In genomic region chr1:85279463-85280080, GRCh38 we compare ENCODE assay signal across 1 cellular context.
TF ChIP-seq lines count a peak whose summit lies in the region.

No MANE protein-coding gene starts in this region.

TF ChIP-seq in endothelial cell of umbilical vein, 7 proteins besides CTCF, POLR2A, EP300 and RAD21 (continued from another document):
- TF ChIP-seq EZH2 (IDR thresholded peaks at IDR 0.05; ENCODE audit: borderline replicate concordance, low read depth, low read length, severe bottlenecking), result no peak
- TF ChIP-seq JUN (IDR thresholded peaks at IDR 0.05; ENCODE audit: borderline replicate concordance, insufficient read depth, insufficient read length, low read depth), result no peak
- TF ChIP-seq MYC (IDR thresholded peaks at IDR 0.05; ENCODE audit: low read depth, low read length), result no peak
- TF ChIP-seq POLR2AphosphoS5 (IDR thresholded peaks at IDR 0.05; ENCODE audit: insufficient read depth, low read depth, low read length), result no peak
- TF ChIP-seq FOS (IDR thresholded peaks at IDR 0.05; ENCODE audit: borderline replicate concordance, insufficient read depth, low read length), result no peak
- TF ChIP-seq GATA2 (IDR thresholded peaks at IDR 0.05; ENCODE audit: insufficient read depth, insufficient read length, low read depth, low read length), result no peak
